17 cellular contexts compared by ENCODE assay signal in genomic region chr13:91144054-91144453, GRCh38.
A peak's percentile ranks its signal among the peaks of the same experiment; 100 is the strongest.
DNase-seq lines count a peak whose midpoint lies in the region; FAIRE-seq and TF ChIP-seq lines count a peak whose summit lies in the region.
"Had no signal": no experiment of that assay in that cellular context is flagged by ENCODE, and none has a peak within 500 bp of the region (broad histone marks: within the 10 kb centered on the region; RNA-seq: fewer than 3 reads in every experiment).

No MANE protein-coding gene starts in this region.

- no peaks in the 10 kb centered on the region for H3K27me3 Mint-ChIP-seq in astrocyte (ENCODE audit: low read depth, unreplicated experiment)
- no peaks in the 10 kb centered on the region for H3K27me3 Mint-ChIP-seq in nephron progenitor cell (ENCODE audit: low read depth, poor library complexity)

- H3K4me1 Mint-ChIP-seq in astrocyte (ENCODE audit: low read depth, unreplicated experiment) (peaks cover 20% of the 10 kb centered on the region), nephron progenitor cell (peaks cover 69% of the 10 kb centered on the region)

- H3K9me3 ChIP-seq in astrocyte (ENCODE audit: insufficient read depth, low read depth, low read length), result no peaks in the 10 kb centered on the region
- H3K9me3 ChIP-seq: gastroesophageal sphincter had no signal

- H3K4me3 ChIP-seq in astrocyte (ENCODE audit: insufficient read depth, low read depth, low read length), result no peak overlapping the region
- H3K4me3 ChIP-seq: gastroesophageal sphincter had no signal

- H3K27me3 ChIP-seq in astrocyte (ENCODE audit: insufficient read depth, low read length), result no peaks in the 10 kb centered on the region

- no peak overlapping the region for H3K27ac ChIP-seq in astrocyte (ENCODE audit: low read depth, low read length)
- H3K27ac ChIP-seq: gastroesophageal sphincter, KMS-11 had no signal

- no peaks in the 10 kb centered on the region for H4K20me1 ChIP-seq in astrocyte (ENCODE audit: insufficient read depth, low read length)

- no peaks in the 10 kb centered on the region for H3K36me3 ChIP-seq in astrocyte (ENCODE audit: insufficient read depth, low read length)
- H3K36me3 ChIP-seq: gastroesophageal sphincter had no signal

- H3K36me3 Mint-ChIP-seq in astrocyte (ENCODE audit: low read depth, unreplicated experiment) (no peaks in the 10 kb centered on the region), nephron progenitor cell (ENCODE audit: low read depth) (peaks cover 24% of the 10 kb centered on the region)

- TF ChIP-seq CTCF in astrocyte (IDR thresholded peaks at IDR 0.05; ENCODE audit: insufficient read depth, low read depth, low read length) (no peak), nephron progenitor cell (IDR thresholded peaks at IDR 0.05) (no peak)

- DNase-seq in DMS53 treated with DMSO at 0.1 percent for 48 hours (lab: John Stamatoyannopoulos, UW; ENCODE audit: unreplicated experiment) (peak; percentile 9), NOMO-1 treated with dmso at 0.1 percent for 144 hours (lab: John Stamatoyannopoulos, UW; ENCODE audit: unreplicated experiment) (peak; percentile 72), astrocyte (ENCODE audit: low read depth) (no peak), nephron progenitor cell (no peak), NCI-H524 (lab: John Stamatoyannopoulos, UW) (no peak), AG08396 (ENCODE audit: low spot score) (no peak), HTR-8/SVneo (ENCODE audit: insufficient read length, low spot score) (no peak), NAMALWA (ENCODE audit: low spot score) (no peak)
- DNase-seq: activated naive CD4-positive, alpha-beta T cell; EL; NCI-H2081 treated with DMSO at 0.1 percent for 48 hours; stimulated activated CD4-positive, alpha-beta T cell treated with anti-CD3 and anti-CD28 coated beads, Interleukin-4, amount 100 ng/mL, for 1 hour; stimulated activated naive CD4-positive, alpha-beta T cell treated with Interleukin-2 at 50 U/mL for 16 hours had no signal

- peaks cover 26% of the 10 kb centered on the region for H3K4me1 ChIP-seq in astrocyte (ENCODE audit: insufficient read depth, low read length)
- H3K4me1 ChIP-seq: gastroesophageal sphincter had no signal

- FAIRE-seq in astrocyte (lab: Jason Lieb, UNC) (no peak), HTR-8/SVneo (lab: Jason Lieb, UNC) (no peak)
- FAIRE-seq: GM12891, keratinocyte had no signal

- H3K27ac Mint-ChIP-seq in astrocyte (ENCODE audit: unreplicated experiment) (no peak overlapping the region), nephron progenitor cell (peak overlapping the region; percentile 97)

- no peaks in the 10 kb centered on the region for H3K9me3 Mint-ChIP-seq in astrocyte (ENCODE audit: unreplicated experiment)
- peaks cover 3% of the 10 kb centered on the region for H3K9me3 Mint-ChIP-seq in nephron progenitor cell

- H2AFZ ChIP-seq in astrocyte (ENCODE audit: low read depth, low read length), result peak overlapping the region; percentile 22

- H3K4me3 Mint-ChIP-seq in astrocyte (ENCODE audit: unreplicated experiment) (no peak overlapping the region), nephron progenitor cell (no peak overlapping the region)

- H3K79me2 ChIP-seq in astrocyte (ENCODE audit: insufficient read depth, low read length), result no peaks in the 10 kb centered on the region

- no peak overlapping the region for H3K9ac ChIP-seq in astrocyte (ENCODE audit: low read length)
- H3K9ac ChIP-seq: KMS-11 had no signal

- H3K4me2 ChIP-seq in astrocyte (ENCODE audit: low read length), result peak overlapping the region; percentile 35
- H3K4me2 ChIP-seq: KMS-11 had no signal

Comparison
In these comparisons a context has a peak if more than half of its experiments do, and no peak if none do; other contexts are left out.
1. DNase-seq: peak in DMS53 treated with DMSO at 0.1 percent for 48 hours (single experiment) and NOMO-1 treated with dmso at 0.1 percent for 144 hours (single experiment); none in astrocyte (single experiment), nephron progenitor cell (single experiment), NCI-H524 (0 of 2), AG08396 (single experiment), HTR-8/SVneo (single experiment) and NAMALWA (single experiment).